In genomic region chrY:9396527-9396926, GRCh38 we compare ENCODE assay signal across 12 cellular contexts. TPM values are rescaled to one million over a fixed set of nuclear protein-coding genes. Genes with fewer than 3 reads are reported as not detected.
DNase-seq lines count a peak whose midpoint lies in the region; ATAC-seq and TF ChIP-seq lines count a peak whose summit lies in the region.
"Not testable (repeated sequence)": the region's sequence is repeated elsewhere in the genome, so short reads cannot be mapped to it uniquely, and the experiment has no call there.
"Had no signal": no experiment of that assay in that cellular context is flagged by ENCODE, and none has a peak within 500 bp of the region (broad histone marks: within the 10 kb centered on the region; RNA-seq: fewer than 3 reads in every experiment).

No MANE protein-coding gene starts in this region.

- not testable (repeated sequence) for H3K27ac ChIP-seq in RWPE2 (ENCODE audit: poor library complexity, severe bottlenecking); heart right ventricle

- POLR2A ChIA-PET in activated CD4-positive, alpha-beta T cell treated with anti-CD3 and anti-CD28 coated beads, Interleukin-2, amount 10 ng/mL, durations not matched to agents 7 days and 5 days (lab: Charles Lee), result not testable (repeated sequence)

- DNase-seq in RWPE2 (ENCODE audit: low spot score) (peak; percentile 70), activated T-cell treated with anti-CD3 and anti-CD28 coated beads for 4 hours (peak; percentile 0), heart right ventricle (peak; percentile 1 to 5)
- DNase-seq in activated CD4-positive, alpha-beta T cell treated with anti-CD3 and anti-CD28 coated beads, Interleukin-2, amount 10 ng/mL, durations not matched to agents 7 days and 5 days, result peak; percentile 5
- peak; percentile 1 for DNase-seq in activated naive CD8-positive, alpha-beta T cell treated with anti-CD3 and anti-CD28 coated beads, Interleukin-2, amount 50 U/mL, for 24 hours
- DNase-seq in stimulated activated CD4-positive, alpha-beta T cell treated with anti-CD3 and anti-CD28 coated beads, Interleukin-4, amount 100 ng/mL, for 24 hours, result peak; percentile 3

- 88% methylated on average over 11 to 12 of the region's 26 CpGs for WGBS in heart right ventricle, 2 donors

- CTCF ChIA-PET in activated CD4-positive, alpha-beta T cell treated with anti-CD3 and anti-CD28 coated beads, Interleukin-2, amount 10 ng/mL, durations not matched to agents 7 days and 5 days (lab: Charles Lee), result not testable (repeated sequence)

- not testable (repeated sequence) for H3K36me3 ChIP-seq in RWPE2 (ENCODE audit: low read depth); heart right ventricle

- not testable (repeated sequence) for H3K27me3 ChIP-seq in RWPE2 (ENCODE audit: insufficient read depth, poor library complexity, severe bottlenecking); heart right ventricle

- not testable (repeated sequence) for H3K27ac Mint-ChIP-seq in activated CD4-positive, alpha-beta T cell treated with anti-CD3 and anti-CD28 coated beads, Interleukin-2, amount 10 ng/mL, durations not matched to agents 7 days and 5 days; activated naive CD8-positive, alpha-beta T cell treated with anti-CD3 and anti-CD28 coated beads, Interleukin-2, amount 50 U/mL, for 24 hours

- H3K4me3 Mint-ChIP-seq in activated CD4-positive, alpha-beta T cell treated with anti-CD3 and anti-CD28 coated beads, Interleukin-2, amount 10 ng/mL, durations not matched to agents 7 days and 5 days; activated naive CD8-positive, alpha-beta T cell treated with anti-CD3 and anti-CD28 coated beads, Interleukin-2, amount 50 U/mL, for 24 hours: not testable (repeated sequence)

- not testable (repeated sequence) for ATAC-seq in RWPE2 (ENCODE audit: low read depth); activated naive CD8-positive, alpha-beta T cell treated with anti-CD3 and anti-CD28 coated beads, Interleukin-2, amount 50 U/mL, for 24 hours; heart right ventricle

- not testable (repeated sequence) for H3K36me3 Mint-ChIP-seq in activated CD4-positive, alpha-beta T cell treated with anti-CD3 and anti-CD28 coated beads, Interleukin-2, amount 10 ng/mL, durations not matched to agents 7 days and 5 days (ENCODE audit: low read depth); activated naive CD8-positive, alpha-beta T cell treated with anti-CD3 and anti-CD28 coated beads, Interleukin-2, amount 50 U/mL, for 24 hours (ENCODE audit: low read depth)

- not testable (repeated sequence) for TF ChIP-seq CTCF in RWPE2 (IDR thresholded peaks at IDR 0.05; ENCODE audit: poor library complexity, severe bottlenecking); heart right ventricle (IDR thresholded peaks at IDR 0.05)

- intact Hi-C loops in heart right ventricle (cut with DNase I), result not testable (repeated sequence)

- H3K4me1 ChIP-seq in RWPE2 (ENCODE audit: insufficient read depth, poor library complexity, severe bottlenecking); heart right ventricle: not testable (repeated sequence)

- H3K4me3 ChIP-seq in RWPE2 (ENCODE audit: severe bottlenecking); heart right ventricle: not testable (repeated sequence)

- not testable (repeated sequence) for H3K27me3 Mint-ChIP-seq in activated CD4-positive, alpha-beta T cell treated with anti-CD3 and anti-CD28 coated beads, Interleukin-2, amount 10 ng/mL, durations not matched to agents 7 days and 5 days; activated naive CD8-positive, alpha-beta T cell treated with anti-CD3 and anti-CD28 coated beads, Interleukin-2, amount 50 U/mL, for 24 hours

- H3K9me3 ChIP-seq in RWPE2 (ENCODE audit: severe bottlenecking); heart right ventricle: not testable (repeated sequence)

- not testable (repeated sequence) for H3K9me3 Mint-ChIP-seq in activated CD4-positive, alpha-beta T cell treated with anti-CD3 and anti-CD28 coated beads, Interleukin-2, amount 10 ng/mL, durations not matched to agents 7 days and 5 days; activated naive CD8-positive, alpha-beta T cell treated with anti-CD3 and anti-CD28 coated beads, Interleukin-2, amount 50 U/mL, for 24 hours

- not testable (repeated sequence) for H3K4me1 Mint-ChIP-seq in activated CD4-positive, alpha-beta T cell treated with anti-CD3 and anti-CD28 coated beads, Interleukin-2, amount 10 ng/mL, durations not matched to agents 7 days and 5 days; activated naive CD8-positive, alpha-beta T cell treated with anti-CD3 and anti-CD28 coated beads, Interleukin-2, amount 50 U/mL, for 24 hours

RNA-seq across cellular contexts. Expression of gene TSPY3, which starts 1.7 kb away (rescaled TPM):
- total RNA-seq in activated CD4-positive, alpha-beta T cell treated with anti-CD3 and anti-CD28 coated beads, Interleukin-2, amount 10 ng/mL, durations not matched to agents 7 days and 5 days, result not detected
- total RNA-seq in heart right ventricle, result not detected
- polyA plus RNA-seq in heart right ventricle, result not detected
- total RNA-seq: A673; Calu3; CD8-positive, alpha-beta T cell; GM23338; HT-29 had no signal
- polyA plus RNA-seq: AG04450, GM23338 had no signal

RNA-seq across cellular contexts. Expression of gene TSPY8, which starts 38.9 kb away (rescaled TPM):
- total RNA-seq in activated CD4-positive, alpha-beta T cell treated with anti-CD3 and anti-CD28 coated beads, Interleukin-2, amount 10 ng/mL, durations not matched to agents 7 days and 5 days, result not detected
- not detected for total RNA-seq in heart right ventricle
- polyA plus RNA-seq in heart right ventricle, result not detected
- total RNA-seq: A673; Calu3; CD8-positive, alpha-beta T cell; GM23338; HT-29 had no signal
- polyA plus RNA-seq: AG04450, GM23338 had no signal

RNA-seq across cellular contexts. Expression of gene TSPY4, which starts 59.3 kb away (rescaled TPM):
- total RNA-seq in activated CD4-positive, alpha-beta T cell treated with anti-CD3 and anti-CD28 coated beads, Interleukin-2, amount 10 ng/mL, durations not matched to agents 7 days and 5 days, result not detected
- total RNA-seq in heart right ventricle, result not detected
- polyA plus RNA-seq in heart right ventricle, result not detected
- total RNA-seq: A673; Calu3; CD8-positive, alpha-beta T cell; GM23338; HT-29 had no signal
- polyA plus RNA-seq: AG04450, GM23338 had no signal

Comparison
In these comparisons a context has a peak if more than half of its experiments do, and no peak if none do; other contexts are left out.
1. DNase-seq: peak in every context shown above with its lines; median percentile 70 in RWPE2; 5 in activated CD4-positive, alpha-beta T cell treated with anti-CD3 and anti-CD28 coated beads, Interleukin-2, amount 10 ng/mL, durations not matched to agents 7 days and 5 days; 3 in heart right ventricle; 3 in stimulated activated CD4-positive, alpha-beta T cell treated with anti-CD3 and anti-CD28 coated beads, Interleukin-4, amount 100 ng/mL, for 24 hours; 1 in activated naive CD8-positive, alpha-beta T cell treated with anti-CD3 and anti-CD28 coated beads, Interleukin-2, amount 50 U/mL, for 24 hours; 0 in activated T-cell treated with anti-CD3 and anti-CD28 coated beads for 4 hours.